ENCODE assay signal across 1 cellular context in genomic region chr20:54215157-54215789, GRCh38.
TF ChIP-seq lines count a peak whose summit lies in the region.

No MANE protein-coding gene starts in this region.

TF ChIP-seq in HepG2, 621 proteins besides CTCF, POLR2A, EP300 and RAD21:
- TF ChIP-seq ATF7 (IDR thresholded peaks at IDR 0.05) (peak; percentile 93), ATF7 (CRISPR knock-in tag; IDR thresholded peaks at IDR 0.05) (no peak), CREB1 (IDR thresholded peaks at IDR 0.05) (peak; percentile 51), CREB1 (CRISPR knock-in tag; IDR thresholded peaks at IDR 0.05) (no peak), ZNF691 (CRISPR knock-in tag; IDR thresholded peaks at IDR 0.05; ENCODE audit: borderline replicate concordance, low read depth) (no peak), CEBPB (IDR thresholded peaks at IDR 0.05; ENCODE audit: borderline replicate concordance, low read depth, low read length) (peak; percentile 30; the same call in 1 of the 2 replicates)
